ENCODE assay signal across 23 cellular contexts in genomic region chr15:38476120-38476519, GRCh38.
"Had no signal": no experiment of that assay in that cellular context is flagged by ENCODE, and none has a peak within 500 bp of the region (broad histone marks: within the 10 kb centered on the region; RNA-seq: fewer than 3 reads in every experiment).

No MANE protein-coding gene starts in this region.

- H3K27ac ChIP-seq: SJCRH30 had no signal

- ATAC-seq: activated CD4-positive, CD25-positive, alpha-beta regulatory T cell treated with anti-CD3 and anti-CD28 coated beads, Interleukin-2, amount 50 U/mL, for 24 hours; activated naive CD4-positive, alpha-beta T cell treated with anti-CD3 and anti-CD28 coated beads, Interleukin-2, amount 50 U/mL, for 72 hours; activated naive CD8-positive, alpha-beta T cell treated with anti-CD3 and anti-CD28 coated beads, Interleukin-2, amount 50 U/mL, for 24 hours; Panc1; Right ventricle myocardium inferior had no signal

- H3K27ac Mint-ChIP-seq: activated naive CD8-positive, alpha-beta T cell treated with anti-CD3 and anti-CD28 coated beads, Interleukin-2, amount 50 U/mL, for 24 hours; activated T-cell treated with anti-CD3 and anti-CD28 coated beads, Interleukin-2, amount 50 U/mL, for 24 hours had no signal

- H3K9me3 Mint-ChIP-seq: activated naive CD4-positive, alpha-beta T cell treated with anti-CD3 and anti-CD28 coated beads, Interleukin-2, amount 50 U/mL, for 72 hours; activated naive CD8-positive, alpha-beta T cell treated with anti-CD3 and anti-CD28 coated beads, Interleukin-2, amount 50 U/mL, for 24 hours; activated T-cell treated with anti-CD3 and anti-CD28 coated beads, Interleukin-2, amount 50 U/mL, for 24 hours; brain had no signal

- H3K27me3 Mint-ChIP-seq: activated naive CD8-positive, alpha-beta T cell treated with anti-CD3 and anti-CD28 coated beads, Interleukin-2, amount 50 U/mL, for 24 hours; activated T-cell treated with anti-CD3 and anti-CD28 coated beads, Interleukin-2, amount 50 U/mL, for 24 hours; brain had no signal

- H3K4me3 Mint-ChIP-seq: activated naive CD8-positive, alpha-beta T cell treated with anti-CD3 and anti-CD28 coated beads, Interleukin-2, amount 50 U/mL, for 24 hours; activated T-cell treated with anti-CD3 and anti-CD28 coated beads, Interleukin-2, amount 50 U/mL, for 24 hours; brain had no signal

- DNase-seq: activated CD4-positive, alpha-beta T cell treated with anti-CD3 and anti-CD28 coated beads for 4 hours; activated naive CD8-positive, alpha-beta T cell treated with anti-CD3 and anti-CD28 coated beads, Interleukin-2, amount 50 U/mL, for 24 hours; activated T-cell treated with anti-CD3 and anti-CD28 coated beads, Interleukin-2, amount 50 U/mL, for 24 hours; amygdala; Kasumi-1; KBM-7; NCI-H1105 treated with DMSO at 0.1 percent for 48 hours; NCI-H1436 treated with DMSO at 0.1 percent for 48 hours; NCI-H187; NCI-H2081; NCI-H510A treated with DMSO at 0.1 percent for 48 hours; NCI-H69; NK-92 treated with Interleukin-12 subunit alpha and Interleukin-12 subunit beta, amount 100 ng/mL, for 24 hours; OCI-M1; RPMI8226; SJCRH30; SK-N-SH; T-helper 1 cell had no signal

- H3K4me3 ChIP-seq: SJCRH30 had no signal

- H3K4me1 ChIP-seq: SJCRH30 had no signal

- H3K9me3 ChIP-seq: SJCRH30, SK-N-SH had no signal

- H3K27me3 ChIP-seq: SJCRH30 had no signal
